Comparison of ENCODE assay signal across 1 cellular context in the genomic region with DNA sequence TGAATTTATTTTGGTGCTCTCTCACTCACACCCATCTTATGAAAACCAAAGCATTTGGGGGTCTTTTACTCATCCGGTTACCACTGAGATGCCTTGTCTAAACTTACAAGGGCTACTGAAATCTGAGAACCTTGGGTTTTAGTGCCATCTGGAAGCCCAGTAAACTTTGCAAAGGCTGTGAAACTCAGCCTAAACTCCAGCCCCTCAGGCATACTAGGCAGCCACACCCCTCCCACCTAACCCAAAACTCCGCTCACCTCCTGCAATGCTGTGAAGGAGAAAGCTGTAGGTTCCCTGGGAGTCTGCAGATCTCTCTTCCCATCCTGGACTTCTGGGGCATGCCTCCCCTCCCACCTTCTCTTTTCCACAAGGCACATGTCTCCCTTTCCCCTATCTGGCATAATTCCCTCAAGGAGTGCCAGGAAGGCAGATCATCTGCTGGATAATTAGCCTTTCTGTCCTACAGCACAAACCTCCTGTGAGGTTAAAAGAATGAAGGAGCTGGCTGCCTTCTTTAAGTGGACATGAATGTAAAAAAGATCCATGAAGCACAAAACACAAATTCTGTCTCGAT.
TF ChIP-seq lines count a peak whose summit lies in the region.

No MANE protein-coding gene starts in this region.

TF ChIP-seq in IMR-90, 13 proteins besides CTCF, POLR2A, EP300 and RAD21 (continued from another document):
- TF ChIP-seq, protein P1, sequence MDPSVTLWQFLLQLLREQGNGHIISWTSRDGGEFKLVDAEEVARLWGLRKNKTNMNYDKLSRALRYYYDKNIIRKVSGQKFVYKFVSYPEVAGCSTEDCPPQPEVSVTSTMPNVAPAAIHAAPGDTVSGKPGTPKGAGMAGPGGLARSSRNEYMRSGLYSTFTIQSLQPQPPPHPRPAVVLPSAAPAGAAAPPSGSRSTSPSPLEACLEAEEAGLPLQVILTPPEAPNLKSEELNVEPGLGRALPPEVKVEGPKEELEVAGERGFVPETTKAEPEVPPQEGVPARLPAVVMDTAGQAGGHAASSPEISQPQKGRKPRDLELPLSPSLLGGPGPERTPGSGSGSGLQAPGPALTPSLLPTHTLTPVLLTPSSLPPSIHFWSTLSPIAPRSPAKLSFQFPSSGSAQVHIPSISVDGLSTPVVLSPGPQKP (IDR thresholded peaks at IDR 0.05; ENCODE audit: borderline replicate concordance, low read depth, low read length) = no peak
- TF ChIP-seq MXI1 (IDR thresholded peaks at IDR 0.05; ENCODE audit: borderline replicate concordance, low read depth, low read length) = no peak
- TF ChIP-seq NFE2L2 (IDR thresholded peaks at IDR 0.05; ENCODE audit: low read depth, low read length) = no peak
- TF ChIP-seq RCOR1 (IDR thresholded peaks at IDR 0.05; ENCODE audit: insufficient replicate concordance, low read length) = no peak
- TF ChIP-seq MAFK (IDR thresholded peaks at IDR 0.05; ENCODE audit: low read depth, low read length) = no peak
- no peak for TF ChIP-seq MAZ (IDR thresholded peaks at IDR 0.05; ENCODE audit: borderline replicate concordance, low read depth, low read length)
- TF ChIP-seq FOS (IDR thresholded peaks at IDR 0.05; ENCODE audit: low read depth, low read length) = no peak
- TF ChIP-seq CHD1 (IDR thresholded peaks at IDR 0.05; ENCODE audit: low read depth, low read length) = no peak
- no peak for TF ChIP-seq RFX5 (IDR thresholded peaks at IDR 0.05; ENCODE audit: low read depth, low read length)
- TF ChIP-seq USF2 (IDR thresholded peaks at IDR 0.05; ENCODE audit: low read depth, low read length) = no peak
